In the genomic region with DNA sequence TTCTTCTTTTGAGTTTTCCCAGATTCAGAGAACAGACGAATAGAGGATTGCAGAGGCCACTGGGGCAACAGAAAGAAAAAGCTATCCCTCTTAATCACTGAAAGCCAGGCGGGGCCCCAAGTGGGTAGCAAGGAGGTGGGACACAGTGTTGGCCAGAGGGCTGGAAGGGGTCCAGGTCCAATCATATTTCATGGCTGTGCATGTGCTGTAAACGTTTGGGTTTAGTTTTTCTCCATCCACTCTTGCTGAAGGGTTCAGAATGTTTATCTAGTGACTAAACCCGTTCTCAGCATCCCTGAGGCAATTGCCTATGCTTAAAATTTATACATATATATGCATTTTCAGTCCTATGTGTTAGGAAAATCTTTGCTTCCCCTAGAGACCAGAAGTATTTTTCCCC, we compare ENCODE assay signal across 25 cellular contexts.
A peak's percentile ranks its signal among the peaks of the same experiment; 100 is the strongest.
DNase-seq lines count a peak whose midpoint lies in the region; ATAC-seq and TF ChIP-seq lines count a peak whose summit lies in the region.
"Had no signal": no experiment of that assay in that cellular context is flagged by ENCODE, and none has a peak within 500 bp of the region (broad histone marks: within the 10 kb centered on the region; RNA-seq: fewer than 3 reads in every experiment).

No MANE protein-coding gene starts in this region.

- peak overlapping the region; percentile 22; the same call in 1 of the 2 replicates for H3K27ac Mint-ChIP-seq in HFFc6
- H3K27ac Mint-ChIP-seq: activated naive CD8-positive, alpha-beta T cell; CD4-positive, alpha-beta T cell; effector memory CD8-positive, alpha-beta T cell; IgD-negative memory B cell; neural progenitor cell; type B pancreatic cell had no signal

- H3K27me3 Mint-ChIP-seq in HFFc6 (ENCODE audit: insufficient read depth): peaks cover 3% of the 10 kb centered on the region; the same call in 1 of the 2 replicates
- H3K27me3 Mint-ChIP-seq: CD4-positive, alpha-beta T cell; effector memory CD8-positive, alpha-beta T cell; IgD-negative memory B cell had no signal

- no peak for ATAC-seq in GM21723 (IDR thresholded peaks at IDR 0.05; ENCODE audit: unreplicated experiment)
- ATAC-seq: body of pancreas; effector memory CD8-positive, alpha-beta T cell; HCT116; sciatic nerve had no signal

- peaks cover 47% of the 10 kb centered on the region for H3K4me1 Mint-ChIP-seq in HFFc6 (ENCODE audit: low read depth)
- H3K4me1 Mint-ChIP-seq: IgD-negative memory B cell, neural progenitor cell had no signal

- no peaks in the 10 kb centered on the region for H3K27me3 ChIP-seq in fibroblast of lung (ENCODE audit: control insufficient read depth, insufficient read depth, low read length)
- H3K27me3 ChIP-seq: body of pancreas, esophagus muscularis mucosa, neural progenitor cell, stomach had no signal

- H3K4me2 ChIP-seq in fibroblast of lung (ENCODE audit: extremely low read depth, insufficient read depth, low read length): no peak overlapping the region
- H3K4me2 ChIP-seq: neural progenitor cell had no signal

- no peaks in the 10 kb centered on the region for H3K4me1 ChIP-seq in fibroblast of lung (ENCODE audit: control insufficient read depth, extremely low read depth, insufficient read depth, low read length)
- H3K4me1 ChIP-seq: body of pancreas, esophagus muscularis mucosa, neural progenitor cell, stomach had no signal

- no peaks in the 10 kb centered on the region for H4K20me1 ChIP-seq in fibroblast of lung (ENCODE audit: control insufficient read depth, extremely low read depth, insufficient read depth, low read length)

- DNase-seq in HFFc6: peak; percentile 32
- peak; percentile 78 for DNase-seq in T1000 (lab: John Stamatoyannopoulos, UW)
- DNase-seq in fibroblast of lung (ENCODE audit: low read depth in 2 of 2): peak; percentile 64 to 74
- peak; percentile 36 for DNase-seq in stromal cell of bone marrow (ENCODE audit: low read depth)
- no peak for DNase-seq in epidermal melanocyte (ENCODE audit: insufficient read length, low spot score)
- DNase-seq in GM03348 (ENCODE audit: low spot score): no peak
- DNase-seq: activated CD4-positive, alpha-beta T cell treated with anti-CD3 and anti-CD28 coated beads, Interleukin-2, amount 50 U/mL, for 4 hours; activated CD4-positive, CD25-positive, alpha-beta regulatory T cell; body of pancreas; CD4-positive, alpha-beta T cell; effector memory CD8-positive, alpha-beta T cell; GDM1; NCI-H2081; NCI-H345; NCI-H748 treated with DMSO at 0.1 percent for 48 hours; stomach; T-helper 9 cell had no signal

- no peak overlapping the region for H2AFZ ChIP-seq in fibroblast of lung (ENCODE audit: low read length)
- H2AFZ ChIP-seq: neural progenitor cell had no signal

- TF ChIP-seq CTCF in HFFc6 (IDR thresholded peaks at IDR 0.05) (no peak), fibroblast of lung (conservative IDR thresholded peaks at IDR 0.05 in 1 of 2, IDR thresholded peaks at IDR 0.05 in 1 of 2; ENCODE audit: low read depth in 1 of 2, low read length in 2 of 2) (no peak)

- H3K9me3 ChIP-seq in fibroblast of lung (ENCODE audit: control insufficient read depth, insufficient read depth, low read depth, low read length): no peaks in the 10 kb centered on the region
- H3K9me3 ChIP-seq: body of pancreas, esophagus muscularis mucosa had no signal

- H3K9me3 Mint-ChIP-seq in HFFc6: peaks cover 14% of the 10 kb centered on the region
- H3K9me3 Mint-ChIP-seq: effector memory CD8-positive, alpha-beta T cell; type B pancreatic cell had no signal

- 0 out of 2 replicates have a peak, but pooled peaks cover 6% of the 10 kb centered on the region for H3K36me3 Mint-ChIP-seq in HFFc6 (ENCODE audit: low read depth)
- H3K36me3 Mint-ChIP-seq: activated naive CD8-positive, alpha-beta T cell; IgD-negative memory B cell; neural progenitor cell; type B pancreatic cell had no signal

- no peak overlapping the region for H3K27ac ChIP-seq in fibroblast of lung (ENCODE audit: insufficient read depth, low read length)
- H3K27ac ChIP-seq: body of pancreas, esophagus muscularis mucosa, neural progenitor cell, stomach had no signal

- peak overlapping the region; percentile 46; the same call in 1 of the 2 replicates for H3K4me3 Mint-ChIP-seq in HFFc6
- H3K4me3 Mint-ChIP-seq: activated naive CD8-positive, alpha-beta T cell; CD4-positive, alpha-beta T cell; effector memory CD8-positive, alpha-beta T cell; IgD-negative memory B cell; neural progenitor cell; type B pancreatic cell had no signal

- H3K4me3 ChIP-seq in fibroblast of lung (replicated peaks in 1 of 4; ENCODE audit: control extremely low read depth in 1 of 4, insufficient read depth in 1 of 4, low read depth in 3 of 4, low read length in 4 of 4): no peak overlapping the region
- H3K4me3 ChIP-seq: body of pancreas, esophagus muscularis mucosa, neural progenitor cell, stomach had no signal

- no peak overlapping the region for H3K9ac ChIP-seq in fibroblast of lung (ENCODE audit: insufficient read depth, low read length)
- H3K9ac ChIP-seq: neural progenitor cell had no signal

- no peaks in the 10 kb centered on the region for H3K36me3 ChIP-seq in fibroblast of lung (ENCODE audit: control insufficient read depth, insufficient read depth, low read length)
- H3K36me3 ChIP-seq: esophagus muscularis mucosa, neural progenitor cell, stomach had no signal

- no peaks in the 10 kb centered on the region for H3K79me2 ChIP-seq in fibroblast of lung (ENCODE audit: control insufficient read depth, insufficient read depth, low read length)

Comparison
In these comparisons a context has a peak if more than half of its experiments do, and no peak if none do; other contexts are left out.
1. DNase-seq: peak in HFFc6 (single experiment), T1000 (single experiment), fibroblast of lung (2 of 2) and stromal cell of bone marrow (single experiment); none in epidermal melanocyte (single experiment) and GM03348 (single experiment).